ENCODE assay signal across 8 cellular contexts in genomic region chr2:54558976-54559410, GRCh38.
DNase-seq lines count a peak whose midpoint lies in the region; ATAC-seq and TF ChIP-seq lines count a peak whose summit lies in the region.

No MANE protein-coding gene starts in this region.

- 8 to 22% (median 17%) methylated on average over 6 of the region's 6 CpGs for WGBS in stomach, 5 donors

- no peaks in the 10 kb centered on the region for H3K9me3 Mint-ChIP-seq in activated CD4-positive, alpha-beta memory T cell treated with anti-CD3 and anti-CD28 coated beads, Interleukin-2, amount 10 ng/mL, durations not matched to agents 7 days and 5 days

- POLR2A ChIA-PET in activated CD4-positive, alpha-beta memory T cell treated with anti-CD3 and anti-CD28 coated beads, Interleukin-2, amount 10 ng/mL, durations not matched to agents 7 days and 5 days (lab: Charles Lee), result interaction anchor here (0.6 to 15.5 kb wide), 35 partner anchors 7 to 1059 kb away, joined by 3 to 570 read pairs (median 4); partner anchors contain the start of genes ACYP2, CFAP36, PSME4 and RTN4

- peaks cover 38% of the 10 kb centered on the region for H3K36me3 Mint-ChIP-seq in activated CD4-positive, alpha-beta memory T cell treated with anti-CD3 and anti-CD28 coated beads, Interleukin-2, amount 10 ng/mL, durations not matched to agents 7 days and 5 days (ENCODE audit: low read depth)

- no peak for DNase-seq in cardiac muscle cell (ENCODE audit: low read depth in 1 of 2, low spot score in 1 of 2)
- DNase-seq in cardiac septum (ENCODE audit: low spot score), result no peak
- DNase-seq in activated CD4-positive, alpha-beta memory T cell treated with anti-CD3 and anti-CD28 coated beads, Interleukin-2, amount 10 ng/mL, durations not matched to agents 7 days and 5 days, result no peak
- no peak for DNase-seq in stomach
- DNase-seq in HuH-7.5 (ENCODE audit: low spot score), result no peak
- DNase-seq in NCI-H1436 treated with DMSO at 0.1 percent for 48 hours (lab: John Stamatoyannopoulos, UW), result no peak

- CTCF ChIA-PET in activated CD4-positive, alpha-beta memory T cell treated with anti-CD3 and anti-CD28 coated beads, Interleukin-2, amount 10 ng/mL, durations not matched to agents 7 days and 5 days (lab: Charles Lee), result interaction anchor here (0.7 to 5.4 kb wide), 20 partner anchors 10 to 491 kb away, joined by 3 to 76 read pairs (median 4); partner anchors contain the start of genes EML6 and RTN4

- peak overlapping the region; percentile 34 for H3K4me3 ChIP-seq in cardiac muscle cell
- peak overlapping the region; percentile 78 for H3K4me3 ChIP-seq in iPS-18c (ENCODE audit: insufficient read depth, low read depth, low read length)
- peak overlapping the region; percentile 58 to 73 (median 64) for H3K4me3 ChIP-seq in stomach

- no peak for ATAC-seq in GM18870 (IDR thresholded peaks at IDR 0.05; ENCODE audit: unreplicated experiment)

- peaks cover 5% of the 10 kb centered on the region for H3K27me3 Mint-ChIP-seq in activated CD4-positive, alpha-beta memory T cell treated with anti-CD3 and anti-CD28 coated beads, Interleukin-2, amount 10 ng/mL, durations not matched to agents 7 days and 5 days

- H3K27ac ChIP-seq in cardiac muscle cell, result peak overlapping the region; percentile 91
- H3K27ac ChIP-seq in stomach, result peak overlapping the region; percentile 86 to 96 (median 92)

- TF ChIP-seq CTCF in cardiac muscle cell (IDR thresholded peaks at IDR 0.05; ENCODE audit: low read depth, low read length), result no peak
- TF ChIP-seq CTCF in stomach (IDR thresholded peaks at IDR 0.05), result no peak

- peak overlapping the region; percentile 89 for H3K27ac Mint-ChIP-seq in activated CD4-positive, alpha-beta memory T cell treated with anti-CD3 and anti-CD28 coated beads, Interleukin-2, amount 10 ng/mL, durations not matched to agents 7 days and 5 days

- H3K4me3 Mint-ChIP-seq in activated CD4-positive, alpha-beta memory T cell treated with anti-CD3 and anti-CD28 coated beads, Interleukin-2, amount 10 ng/mL, durations not matched to agents 7 days and 5 days, result peak overlapping the region; percentile 91

- no peak for TF ChIP-seq POLR2A in stomach (IDR thresholded peaks at IDR 0.05)

- no peaks in the 10 kb centered on the region for H3K27me3 ChIP-seq in cardiac muscle cell
- no peaks in the 10 kb centered on the region for H3K27me3 ChIP-seq in stomach

- TF ChIP-seq EP300 in stomach (IDR thresholded peaks at IDR 0.05), result no peak

- intact Hi-C loops in cardiac septum (cut with DNase I) (loop anchor here (2.0 kb wide), 1 partner anchor 100 kb away; no protein-coding TSS in a partner anchor), stomach (cut with DNase I; ENCODE audit: low total_unique reads) (no loop called here)

- peaks cover 39% of the 10 kb centered on the region for H3K4me1 Mint-ChIP-seq in activated CD4-positive, alpha-beta memory T cell treated with anti-CD3 and anti-CD28 coated beads, Interleukin-2, amount 10 ng/mL, durations not matched to agents 7 days and 5 days

- H3K36me3 ChIP-seq in cardiac muscle cell (no peaks in the 10 kb centered on the region), stomach (no peaks in the 10 kb centered on the region)

- H3K9me3 ChIP-seq in cardiac muscle cell (ENCODE audit: low read depth) (no peaks in the 10 kb centered on the region), iPS-18c (ENCODE audit: control insufficient read depth, insufficient read depth, low read length) (no peaks in the 10 kb centered on the region), stomach (no peaks in the 10 kb centered on the region)

- H3K4me1 ChIP-seq in cardiac muscle cell (ENCODE audit: low read depth) (peaks cover 64% of the 10 kb centered on the region), stomach (peaks cover 49 to 86% (median 71%) of the 10 kb centered on the region in 4 donors)
